In the genomic region with DNA sequence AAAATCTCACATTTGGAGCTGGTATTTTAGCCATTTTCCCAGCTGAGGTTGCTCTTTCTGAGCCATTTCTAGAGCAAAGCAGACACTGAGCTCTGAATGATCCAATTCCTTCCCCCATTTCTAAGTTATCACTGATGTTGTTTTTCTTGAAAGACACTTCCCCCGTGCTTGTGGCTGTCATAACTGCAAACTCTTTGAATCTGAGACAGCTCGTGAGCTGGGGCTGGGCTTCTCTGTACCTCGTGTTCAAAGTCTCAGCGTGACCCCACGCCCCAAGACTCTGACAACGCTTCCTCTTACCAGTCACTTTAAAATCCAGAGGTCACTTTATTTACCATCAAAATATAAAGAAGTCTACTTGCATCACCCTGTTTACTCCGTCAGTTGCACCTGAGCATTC, we compare ENCODE assay signal across 12 cellular contexts. TPM values are rescaled to one million over a fixed set of nuclear protein-coding genes. Genes with fewer than 3 reads are reported as not detected.
A peak's percentile ranks its signal among the peaks of the same experiment; 100 is the strongest.
DNase-seq lines count a peak whose midpoint lies in the region; ATAC-seq and TF ChIP-seq lines count a peak whose summit lies in the region.
"Had no signal": no experiment of that assay in that cellular context is flagged by ENCODE, and none has a peak within 500 bp of the region (broad histone marks: within the 10 kb centered on the region; RNA-seq: fewer than 3 reads in every experiment).

No MANE protein-coding gene starts in this region.

- H3K27ac ChIP-seq in effector memory CD4-positive, alpha-beta T cell (ENCODE audit: insufficient read depth, low read length, poor library complexity, severe bottlenecking), result peak overlapping the region; percentile 76
- no peak overlapping the region for H3K27ac ChIP-seq in WERI-Rb-1
- H3K27ac ChIP-seq: ovary had no signal

- peaks cover 96% of the 10 kb centered on the region for H3K4me1 Mint-ChIP-seq in activated CD8-positive, alpha-beta memory T cell treated with anti-CD3 and anti-CD28 coated beads, Interleukin-2, amount 10 ng/mL, durations not matched to agents 7 days and 5 days
- H3K4me1 Mint-ChIP-seq in mesothelial cell of epicardium, result peaks cover 27% of the 10 kb centered on the region

- CTCF ChIA-PET in activated CD8-positive, alpha-beta memory T cell treated with anti-CD3 and anti-CD28 coated beads, Interleukin-2, amount 10 ng/mL, durations not matched to agents 7 days and 5 days (lab: Charles Lee), result interaction anchor here (1.3 to 1.4 kb wide), 2 partner anchors 10 to 131 kb away, joined by 3 to 5 read pairs; partner anchors contain the start of gene COX10

- H3K9me3 ChIP-seq in effector memory CD4-positive, alpha-beta T cell (ENCODE audit: control insufficient read depth, low read length), result no peaks in the 10 kb centered on the region
- H3K9me3 ChIP-seq in WERI-Rb-1 (ENCODE audit: severe bottlenecking), result no peaks in the 10 kb centered on the region
- H3K9me3 ChIP-seq: ovary had no signal

- H3K36me3 Mint-ChIP-seq in activated CD8-positive, alpha-beta memory T cell treated with anti-CD3 and anti-CD28 coated beads, Interleukin-2, amount 10 ng/mL, durations not matched to agents 7 days and 5 days, result peaks cover 33% of the 10 kb centered on the region
- peaks cover 3% of the 10 kb centered on the region for H3K36me3 Mint-ChIP-seq in mesothelial cell of epicardium

- H3K27me3 Mint-ChIP-seq in activated CD8-positive, alpha-beta memory T cell treated with anti-CD3 and anti-CD28 coated beads, Interleukin-2, amount 10 ng/mL, durations not matched to agents 7 days and 5 days, result no peaks in the 10 kb centered on the region
- H3K27me3 Mint-ChIP-seq in mesothelial cell of epicardium (ENCODE audit: low read depth), result peaks cover 8% of the 10 kb centered on the region
- H3K27me3 Mint-ChIP-seq: brain had no signal

- ATAC-seq in activated CD8-positive, alpha-beta memory T cell treated with anti-CD3 and anti-CD28 coated beads, Interleukin-2, amount 10 ng/mL, durations not matched to agents 7 days and 5 days, result peak; percentile 56

- no peak for TF ChIP-seq CTCF in WERI-Rb-1 (IDR thresholded peaks at IDR 0.05; ENCODE audit: low read depth, low read length)
- TF ChIP-seq CTCF in mesothelial cell of epicardium (IDR thresholded peaks at IDR 0.05; ENCODE audit: unreplicated experiment), result no peak

- H3K9me3 Mint-ChIP-seq in activated CD8-positive, alpha-beta memory T cell treated with anti-CD3 and anti-CD28 coated beads, Interleukin-2, amount 10 ng/mL, durations not matched to agents 7 days and 5 days (ENCODE audit: low read depth), result no peaks in the 10 kb centered on the region
- no peaks in the 10 kb centered on the region for H3K9me3 Mint-ChIP-seq in mesothelial cell of epicardium
- H3K9me3 Mint-ChIP-seq: brain had no signal

- peak; percentile 57 for DNase-seq in T follicular helper cell (ENCODE audit: low read depth)
- peak; percentile 78 for DNase-seq in activated CD8-positive, alpha-beta memory T cell treated with anti-CD3 and anti-CD28 coated beads, Interleukin-2, amount 10 ng/mL, durations not matched to agents 7 days and 5 days
- DNase-seq in effector memory CD4-positive, alpha-beta T cell, result peak; percentile 32 to 63 (median 41)
- DNase-seq in stimulated activated CD8-positive, alpha-beta memory T cell treated with anti-CD3 and anti-CD28 coated beads, Interleukin-4, amount 100 ng/mL, for 48 hours, result peak; percentile 63
- DNase-seq in WERI-Rb-1, result no peak
- DNase-seq in HPDE6-E6E7 (ENCODE audit: extremely low spot score), result no peak
- DNase-seq in mesothelial cell of epicardium (ENCODE audit: low spot score in 2 of 2, unreplicated experiment in 2 of 2), result no peak
- no peak for DNase-seq in RPMI8226
- DNase-seq: kidney glomerular epithelial cell, NCI-H1694 treated with DMSO at 0.1 percent for 48 hours, ovary had no signal

- peak overlapping the region; percentile 90 for H3K27ac Mint-ChIP-seq in activated CD8-positive, alpha-beta memory T cell treated with anti-CD3 and anti-CD28 coated beads, Interleukin-2, amount 10 ng/mL, durations not matched to agents 7 days and 5 days
- H3K27ac Mint-ChIP-seq in mesothelial cell of epicardium, result no peak overlapping the region

- no peak overlapping the region for H3K4me3 ChIP-seq in effector memory CD4-positive, alpha-beta T cell (ENCODE audit: insufficient read depth, low read depth, low read length, poor library complexity, severe bottlenecking)
- no peak overlapping the region for H3K4me3 ChIP-seq in WERI-Rb-1 (ENCODE audit: low read depth, low read length)
- H3K4me3 ChIP-seq: ovary had no signal

- H3K4me1 ChIP-seq in effector memory CD4-positive, alpha-beta T cell (ENCODE audit: control insufficient read depth, insufficient read depth, low read length, poor library complexity, severe bottlenecking), result peaks cover 91% of the 10 kb centered on the region

- H3K4me3 Mint-ChIP-seq in activated CD8-positive, alpha-beta memory T cell treated with anti-CD3 and anti-CD28 coated beads, Interleukin-2, amount 10 ng/mL, durations not matched to agents 7 days and 5 days, result peak overlapping the region; percentile 32
- H3K4me3 Mint-ChIP-seq in mesothelial cell of epicardium, result no peak overlapping the region
- H3K4me3 Mint-ChIP-seq: brain had no signal

- no peaks in the 10 kb centered on the region for H3K36me3 ChIP-seq in effector memory CD4-positive, alpha-beta T cell (ENCODE audit: control insufficient read depth, insufficient read depth, low read length)
- peaks cover 2% of the 10 kb centered on the region; the same call in 1 of the 2 replicates for H3K36me3 ChIP-seq in WERI-Rb-1
- H3K36me3 ChIP-seq: ovary had no signal

- H3K27me3 ChIP-seq in effector memory CD4-positive, alpha-beta T cell (replicated peaks; ENCODE audit: control insufficient read depth, insufficient read depth, low read length, poor library complexity, severe bottlenecking), result no peaks in the 10 kb centered on the region
- no peaks in the 10 kb centered on the region for H3K27me3 ChIP-seq in WERI-Rb-1 (ENCODE audit: insufficient read depth, low read depth, severe bottlenecking)
- H3K27me3 ChIP-seq: ovary had no signal

RNA-seq across cellular contexts. Expression of gene CDRT15, which starts 35.1 kb away (rescaled TPM):
- not detected for total RNA-seq in activated CD8-positive, alpha-beta memory T cell treated with anti-CD3 and anti-CD28 coated beads, Interleukin-2, amount 10 ng/mL, durations not matched to agents 7 days and 5 days
- total RNA-seq in mesothelial cell of epicardium, result not detected in 3 replicates
- total RNA-seq: ovary had no signal

Comparison
In these comparisons a context has a peak if more than half of its experiments do, and no peak if none do; other contexts are left out.
1. DNase-seq: peak in T follicular helper cell (single experiment), activated CD8-positive, alpha-beta memory T cell treated with anti-CD3 and anti-CD28 coated beads, Interleukin-2, amount 10 ng/mL, durations not matched to agents 7 days and 5 days (single experiment), effector memory CD4-positive, alpha-beta T cell (3 of 3) and stimulated activated CD8-positive, alpha-beta memory T cell treated with anti-CD3 and anti-CD28 coated beads, Interleukin-4, amount 100 ng/mL, for 48 hours (single experiment); none in WERI-Rb-1 (single experiment), HPDE6-E6E7 (single experiment), mesothelial cell of epicardium (0 of 2) and RPMI8226 (single experiment).